In genomic region chr12:65123435-65124063, GRCh38 we compare ENCODE assay signal across 8 cellular contexts. TPM values are rescaled to one million over a fixed set of nuclear protein-coding genes. Genes with fewer than 3 reads are reported as not detected.
DNase-seq lines count a peak whose midpoint lies in the region; ATAC-seq and TF ChIP-seq lines count a peak whose summit lies in the region.

No MANE protein-coding gene starts in this region.

- no peaks in the 10 kb centered on the region for H3K9me2 ChIP-seq in Loucy (replicated peaks; ENCODE audit: low read depth, low read length)

- peak; percentile 33 for DNase-seq in activated CD4-positive, alpha-beta T cell treated with anti-CD3 and anti-CD28 coated beads for 48 hours
- DNase-seq in activated CD4-positive, alpha-beta T cell treated with anti-CD3 and anti-CD28 coated beads, Interleukin-2, amount 50 U/mL, for 4 hours, result no peak
- DNase-seq in SK-N-DZ (ENCODE audit: low spot score) (peak; percentile 22), fibroblast of the conjunctiva (ENCODE audit: low read depth) (peak; percentile 17), stomach (no peak), T-helper 9 cell (no peak)

- H2AFZ ChIP-seq in Loucy (ENCODE audit: low read length), result no peak overlapping the region

- H3K9ac ChIP-seq in Loucy (ENCODE audit: low read depth, low read length, poor library complexity, severe bottlenecking), result no peak overlapping the region

- H3F3A ChIP-seq in Loucy (ENCODE audit: low read depth), result no peaks in the 10 kb centered on the region

- no peak overlapping the region for H3K27ac ChIP-seq in stomach

- WGBS in stomach, 5 donors, result 10 to 12% (median 11%) methylated on average over 8 of the region's 8 CpGs

- intact Hi-C loops in stomach (cut with DNase I; ENCODE audit: low total_unique reads), result no loop called here

- TF ChIP-seq EP300 in stomach (IDR thresholded peaks at IDR 0.05), result no peak

- peak; percentile 82 for TF ChIP-seq CTCF in Loucy (conservative IDR thresholded peaks at IDR 0.05; ENCODE audit: low read length)
- peak in 4 of 7 experiments; percentile 16 to 51 (median 38) for TF ChIP-seq CTCF in stomach (IDR thresholded peaks at IDR 0.05)

- ATAC-seq in HG03097 (IDR thresholded peaks at IDR 0.05; ENCODE audit: low FRiP score, unreplicated experiment), result no peak

- peak overlapping the region; percentile 39 for H3K4me2 ChIP-seq in Loucy (ENCODE audit: low read depth, low read length, poor library complexity, severe bottlenecking)

- H4K20me1 ChIP-seq in Loucy (ENCODE audit: insufficient read depth, low read length, poor library complexity, severe bottlenecking), result no peaks in the 10 kb centered on the region

- no peak for TF ChIP-seq POLR2A in stomach (IDR thresholded peaks at IDR 0.05)

- no peaks in the 10 kb centered on the region for H3K4me1 ChIP-seq in Loucy (ENCODE audit: insufficient read depth, low read length, poor library complexity, severe bottlenecking)
- H3K4me1 ChIP-seq in stomach, result peaks cover 10 to 18% (median 12%) of the 10 kb centered on the region in 4 donors

- H3K27me3 ChIP-seq in Loucy (ENCODE audit: insufficient read depth, low read length, poor library complexity, severe bottlenecking), result no peaks in the 10 kb centered on the region
- peaks cover 5 to 63% (median 26%) of the 10 kb centered on the region in 3 donors for H3K27me3 ChIP-seq in stomach

- H3K9me3 ChIP-seq in Loucy (ENCODE audit: insufficient read depth, low read depth, low read length) (no peaks in the 10 kb centered on the region), stomach (no peaks in the 10 kb centered on the region)

- H3K36me3 ChIP-seq in Loucy (ENCODE audit: insufficient read depth, low read length) (no peaks in the 10 kb centered on the region), stomach (no peaks in the 10 kb centered on the region)

- H3K4me3 ChIP-seq in Loucy (ENCODE audit: low read length, poor library complexity, severe bottlenecking), result no peak overlapping the region
- no peak overlapping the region for H3K4me3 ChIP-seq in stomach

- no peaks in the 10 kb centered on the region for H3K79me2 ChIP-seq in Loucy (ENCODE audit: insufficient read depth, low read length)

RNA-seq across cellular contexts. Expression of gene WIF1, which starts 2.4 kb away (rescaled TPM):
- polyA plus RNA-seq in SK-N-DZ (2014; cell fraction: cytosol; rRNA removed), result not detected in 2 replicates
- not detected in 2 replicates for polyA plus RNA-seq in SK-N-DZ (2014; cell fraction: nucleus; rRNA removed)
- total RNA-seq in stomach, result 10 to 100 TPM in 2 of 5 donors, 1 to 10 TPM in 2, not detected in 1; 1.4 to 11.1 (median 7.1) TPM
- polyA plus RNA-seq in stomach, result under 1 TPM in 1 of 3 donors, not detected in 2; 0.10 TPM

RNA-seq across cellular contexts. Expression of gene LEMD3, which starts 45.8 kb away (rescaled TPM):
- polyA plus RNA-seq in SK-N-DZ (2014; cell fraction: cytosol; rRNA removed), result 26.9 and 31.6 TPM in 2 replicates
- polyA plus RNA-seq in SK-N-DZ (2014; cell fraction: nucleus; rRNA removed), result 51.7 and 60.1 TPM in 2 replicates
- 100 to 1,000 TPM in 1 of 5 donors, 10 to 100 TPM in 4; 10.5 to 230 (median 31.2) TPM for total RNA-seq in stomach
- polyA plus RNA-seq in stomach, result 1 to 10 TPM; 2.7 to 5.8 (median 3.9) TPM

Comparison
In these comparisons a context has a peak if more than half of its experiments do, and no peak if none do; other contexts are left out.
1. DNase-seq: peak in activated CD4-positive, alpha-beta T cell treated with anti-CD3 and anti-CD28 coated beads for 48 hours (single experiment), SK-N-DZ (single experiment) and fibroblast of the conjunctiva (single experiment); none in activated CD4-positive, alpha-beta T cell treated with anti-CD3 and anti-CD28 coated beads, Interleukin-2, amount 50 U/mL, for 4 hours (0 of 2), stomach (single experiment) and T-helper 9 cell (single experiment).